ENCODE assay signal across 1 cellular context in the genomic region with DNA sequence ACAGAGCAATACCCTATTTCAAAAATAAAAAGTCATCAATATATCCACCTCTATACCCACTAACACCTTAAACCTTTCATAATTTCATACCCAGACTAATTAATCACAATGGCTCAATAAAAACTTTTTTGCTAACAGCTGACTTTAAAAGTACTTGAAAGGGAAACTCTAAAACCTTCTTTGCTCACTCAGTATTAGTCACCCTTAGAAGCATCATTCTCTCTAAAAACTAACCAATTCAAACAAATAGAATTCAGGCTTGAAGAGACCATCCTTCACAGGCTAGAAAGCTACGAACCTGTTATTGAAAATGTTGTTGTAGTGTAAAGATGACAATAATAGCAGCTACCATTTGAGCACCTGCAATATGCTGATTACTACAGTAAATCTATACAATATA.
TF ChIP-seq lines count a peak whose summit lies in the region.

No MANE protein-coding gene starts in this region.

TF ChIP-seq in HepG2, 621 proteins besides CTCF, POLR2A, EP300 and RAD21 (continued from another document):
- TF ChIP-seq, protein P1, sequence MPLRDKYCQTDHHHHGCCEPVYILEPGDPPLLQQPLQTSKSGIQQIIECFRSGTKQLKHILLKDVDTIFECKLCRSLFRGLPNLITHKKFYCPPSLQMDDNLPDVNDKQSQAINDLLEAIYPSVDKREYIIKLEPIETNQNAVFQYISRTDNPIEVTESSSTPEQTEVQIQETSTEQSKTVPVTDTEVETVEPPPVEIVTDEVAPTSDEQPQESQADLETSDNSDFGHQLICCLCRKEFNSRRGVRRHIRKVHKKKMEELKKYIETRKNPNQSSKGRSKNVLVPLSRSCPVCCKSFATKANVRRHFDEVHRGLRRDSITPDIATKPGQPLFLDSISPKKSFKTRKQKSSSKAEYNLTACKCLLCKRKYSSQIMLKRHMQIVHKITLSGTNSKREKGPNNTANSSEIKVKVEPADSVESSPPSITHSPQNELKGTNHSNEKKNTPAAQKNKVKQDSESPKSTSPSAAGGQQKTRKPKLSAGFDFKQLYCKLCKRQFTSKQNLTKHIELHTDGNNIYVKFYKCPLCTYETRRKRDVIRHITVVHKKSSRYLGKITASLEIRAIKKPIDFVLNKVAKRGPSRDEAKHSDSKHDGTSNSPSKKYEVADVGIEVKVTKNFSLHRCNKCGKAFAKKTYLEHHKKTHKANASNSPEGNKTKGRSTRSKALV (CRISPR knock-in tag; IDR thresholded peaks at IDR 0.05), result no peak
- TF ChIP-seq ZFAT (CRISPR knock-in tag; conservative IDR thresholded peaks at IDR 0.05), result 0 out of 2 replicates have a peak, but pooled peaks have one; percentile 58
